ENCODE assay signal across 35 cellular contexts in genomic region chr20:62006482-62006881, GRCh38.
"Had no signal": no experiment of that assay in that cellular context is flagged by ENCODE, and none has a peak within 500 bp of the region (broad histone marks: within the 10 kb centered on the region; RNA-seq: fewer than 3 reads in every experiment).

No MANE protein-coding gene starts in this region.

- ATAC-seq: activated CD4-positive, alpha-beta T cell treated with anti-CD3 and anti-CD28 coated beads for 36 hours; activated CD4-positive, CD25-positive, alpha-beta regulatory T cell treated with anti-CD3 and anti-CD28 coated beads, Interleukin-2, amount 50 U/mL, for 24 hours; activated CD8-positive, alpha-beta memory T cell treated with anti-CD3 and anti-CD28 coated beads, Interleukin-2, amount 10 ng/mL, durations not matched to agents 7 days and 5 days; activated CD8-positive, alpha-beta T cell treated with anti-CD3 and anti-CD28 coated beads, Interleukin-2, amount 10 ng/mL, durations not matched to agents 7 days and 5 days; activated naive CD4-positive, alpha-beta T cell treated with anti-CD3 and anti-CD28 coated beads, Interleukin-2, amount 50 U/mL, for 72 hours; body of pancreas; T-cell; T-helper 17 cell; WTC11 had no signal

- H3K27ac ChIP-seq: adrenal gland, body of pancreas, brain microvascular endothelial cell, cardiac muscle cell, WERI-Rb-1 had no signal

- H3K4me1 ChIP-seq: adrenal gland had no signal

- H3K4me3 ChIP-seq: adrenal gland, body of pancreas, cardiac muscle cell had no signal

- FAIRE-seq: astrocyte, bronchial epithelial cell, TTC549 had no signal

- H3K9me3 ChIP-seq: adrenal gland, body of pancreas had no signal

- H3K27me3 ChIP-seq: adrenal gland, body of pancreas, brain microvascular endothelial cell, cardiac muscle cell had no signal

- DNase-seq: activated CD4-positive, alpha-beta memory T cell treated with anti-CD3 and anti-CD28 coated beads, Interleukin-2, amount 10 ng/mL, durations not matched to agents 7 days and 5 days; activated CD4-positive, alpha-beta T cell treated with anti-CD3 and anti-CD28 coated beads for 1 hour; activated CD4-positive, alpha-beta T cell treated with anti-CD3 and anti-CD28 coated beads for 36 hours; activated CD4-positive, alpha-beta T cell treated with anti-CD3 and anti-CD28 coated beads for 48 hours; activated CD4-positive, alpha-beta T cell treated with anti-CD3 and anti-CD28 coated beads, Interleukin-2, amount 10 ng/mL, durations not matched to agents 7 days and 5 days; activated CD4-positive, alpha-beta T cell treated with anti-CD3 and anti-CD28 coated beads, Interleukin-2, amount 50 U/mL, for 48 hours; activated CD4-positive, CD25-positive, alpha-beta regulatory T cell; activated CD8-positive, alpha-beta memory T cell treated with anti-CD3 and anti-CD28 coated beads for 24 hours; activated CD8-positive, alpha-beta memory T cell treated with anti-CD3 and anti-CD28 coated beads, Interleukin-2, amount 10 ng/mL, durations not matched to agents 7 days and 5 days; activated CD8-positive, alpha-beta memory T cell treated with anti-CD3 and anti-CD28 coated beads, Interleukin-2, amount 50 U/mL, for 48 hours; activated CD8-positive, alpha-beta T cell treated with anti-CD3 and anti-CD28 coated beads, Interleukin-2, amount 10 ng/mL, durations not matched to agents 7 days and 5 days; activated effector memory CD4-positive, alpha-beta T cell treated with Interleukin-2 at 50 U/mL for 16 hours; activated gamma-delta T cell; activated naive CD4-positive, alpha-beta T cell treated with anti-CD3 and anti-CD28 coated beads for 36 hours; activated naive CD4-positive, alpha-beta T cell treated with anti-CD3 and anti-CD28 coated beads, Interleukin-2, amount 50 U/mL, for 16 hours; activated naive CD8-positive, alpha-beta T cell treated with anti-CD3 and anti-CD28 coated beads for 36 hours; activated T-cell treated with anti-CD3 and anti-CD28 coated beads, Interleukin-2, amount 50 U/mL, for 24 hours; activated T-cell treated with anti-CD3 and anti-CD28 coated beads, Interleukin-2, amount 50 U/mL, for 48 hours; adrenal gland; amniotic stem cell; aorta; body of pancreas; brain microvascular endothelial cell; caudate nucleus; cerebellar nuclear complex; T-helper 17 cell; WERI-Rb-1 had no signal
